ENCODE assay signal across 8 cellular contexts in the genomic region with DNA sequence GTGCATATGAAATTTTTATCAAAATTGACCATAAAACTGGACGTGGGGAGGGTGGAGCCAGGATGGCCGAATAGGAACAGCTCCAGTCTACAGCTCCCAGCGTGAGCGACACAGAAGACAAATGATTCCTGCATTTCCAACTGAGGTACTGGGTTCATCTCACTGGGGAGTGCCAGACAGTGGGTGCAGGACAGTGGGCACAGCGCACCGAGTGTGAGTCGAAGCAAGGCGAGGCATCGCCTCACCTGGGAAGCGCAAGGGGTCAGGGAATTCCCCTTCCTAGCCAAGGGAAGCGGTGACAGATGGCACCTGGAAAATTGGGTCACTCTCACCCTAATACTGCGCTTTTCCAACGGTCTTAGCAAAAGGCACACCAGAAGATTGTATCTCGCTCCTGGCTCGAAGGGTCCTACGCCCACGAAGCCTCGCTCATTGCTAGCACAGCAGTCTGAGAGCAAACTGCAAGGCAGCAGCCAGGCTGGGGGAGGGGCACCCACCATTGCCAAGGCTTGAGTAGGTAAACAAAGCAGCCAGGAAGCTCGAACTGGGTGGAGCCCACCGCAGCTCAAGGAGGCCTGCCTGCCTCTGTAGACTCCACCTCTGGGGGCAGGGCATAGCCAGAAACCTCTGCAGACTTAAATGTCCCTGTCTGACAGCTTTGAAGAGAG. TPM values are rescaled to one million over a fixed set of nuclear protein-coding genes. Genes with fewer than 3 reads are reported as not detected.
DNase-seq lines count a peak whose midpoint lies in the region; ATAC-seq and TF ChIP-seq lines count a peak whose summit lies in the region.
"Not testable (repeated sequence)": the region's sequence is repeated elsewhere in the genome, so short reads cannot be mapped to it uniquely, and the experiment has no call there.

No MANE protein-coding gene starts in this region.

- not testable (repeated sequence) for ATAC-seq in Panc1; stimulated activated memory B cell treated with anti-CD40 and anti-IgM and Interleukin-4, amounts not matched to agents 10 μg/mL and 1 μg/mL and 100 μg/mL, for 72 hours
- ATAC-seq in memory B cell (ENCODE audit: low read depth): peak; percentile 60

- DNase-seq in Calu3 (peak; percentile 81), amniotic epithelial cell (ENCODE audit: low read depth) (peak; percentile 17), glutamatergic neuron (peak; percentile 63), memory B cell (ENCODE audit: low spot score in 2 of 2) (peak; percentile 11 to 30)
- DNase-seq in Panc1 (ENCODE audit: low read depth, low spot score); smooth muscle cell (lab: John Stamatoyannopoulos, UW; ENCODE audit: unreplicated experiment): not testable (repeated sequence)
- peak; percentile 31 to 38 for DNase-seq in activated CD8-positive, alpha-beta memory T cell treated with anti-CD3 and anti-CD28 coated beads for 4 hours (ENCODE audit: low read depth in 2 of 2)

- H3K79me2 ChIP-seq in smooth muscle cell (ENCODE audit: low read depth): not testable (repeated sequence)

- not testable (repeated sequence) for H3K27me3 Mint-ChIP-seq in Calu3 (ENCODE audit: unreplicated experiment); glutamatergic neuron (ENCODE audit: unreplicated experiment); memory B cell; stimulated activated memory B cell treated with anti-CD40 and anti-IgM and Interleukin-4, amounts not matched to agents 10 μg/mL and 1 μg/mL and 100 μg/mL, for 72 hours

- not testable (repeated sequence) for H3K9me3 ChIP-seq in Panc1 (ENCODE audit: control insufficient read depth, insufficient read depth, low read depth, low read length); smooth muscle cell (replicated peaks; ENCODE audit: low read depth)

- peak overlapping the region; percentile 91 for H3K4me2 ChIP-seq in smooth muscle cell

- not testable (repeated sequence) for H3F3A ChIP-seq in smooth muscle cell (ENCODE audit: low read depth)

- H3K36me3 ChIP-seq in Panc1 (ENCODE audit: control insufficient read depth, insufficient read depth, low read length); smooth muscle cell (ENCODE audit: low read depth): not testable (repeated sequence)

- H2AFZ ChIP-seq in smooth muscle cell (ENCODE audit: low read depth): peak overlapping the region; percentile 87

- H3K27ac Mint-ChIP-seq in Calu3 (ENCODE audit: unreplicated experiment): not testable (repeated sequence)
- H3K27ac Mint-ChIP-seq in glutamatergic neuron (ENCODE audit: unreplicated experiment) (peak overlapping the region; percentile 91), memory B cell (peak overlapping the region; percentile 66)
- peak overlapping the region; percentile 13 for H3K27ac Mint-ChIP-seq in stimulated activated memory B cell treated with anti-CD40 and anti-IgM and Interleukin-4, amounts not matched to agents 10 μg/mL and 1 μg/mL and 100 μg/mL, for 72 hours

- H3K4me3 ChIP-seq in Panc1 (ENCODE audit: low read depth in 2 of 2, low read length in 2 of 2): peak overlapping the region; percentile 21 to 44
- peak overlapping the region; percentile 53 for H3K4me3 ChIP-seq in smooth muscle cell

- in situ Hi-C loops in Panc1 (cut with HindIII; ENCODE audit: low pct_unique_long_range_greater_than_20kb, low sequenced_read_pairs): not testable (repeated sequence)

- BruUV-seq in Calu3 (replicated peaks; lab: Mats Ljungman, UMichigan); Panc1 (replicated peaks; lab: Mats Ljungman, UMichigan): not testable (repeated sequence)

- not testable (repeated sequence) for H3K36me3 Mint-ChIP-seq in Calu3 (ENCODE audit: insufficient read depth, unreplicated experiment); glutamatergic neuron (ENCODE audit: unreplicated experiment)
- peaks cover 22% of the 10 kb centered on the region for H3K36me3 Mint-ChIP-seq in memory B cell
- peaks cover 44% of the 10 kb centered on the region for H3K36me3 Mint-ChIP-seq in stimulated activated memory B cell treated with anti-CD40 and anti-IgM and Interleukin-4, amounts not matched to agents 10 μg/mL and 1 μg/mL and 100 μg/mL, for 72 hours

- H3K4me3 Mint-ChIP-seq in Calu3 (ENCODE audit: low read depth, unreplicated experiment) (peak overlapping the region; percentile 73), glutamatergic neuron (ENCODE audit: unreplicated experiment) (peak overlapping the region; percentile 58), memory B cell (peak overlapping the region; percentile 64)
- H3K4me3 Mint-ChIP-seq in stimulated activated memory B cell treated with anti-CD40 and anti-IgM and Interleukin-4, amounts not matched to agents 10 μg/mL and 1 μg/mL and 100 μg/mL, for 72 hours: peak overlapping the region; percentile 67

- CTCF ChIA-PET in Calu3 (lab: Charles Lee): interaction anchor here (0.9 to 2.3 kb wide), 2 partner anchors 37 to 76 kb away, joined by 3 to 5 read pairs; a partner anchor contains a TSS
- CTCF ChIA-PET in Panc1 (lab: Charles Lee): not testable (repeated sequence)

- H3K9ac ChIP-seq in smooth muscle cell (ENCODE audit: low read depth): peak overlapping the region; percentile 56

- not testable (repeated sequence) for H3K27me3 ChIP-seq in Panc1 (ENCODE audit: control insufficient read depth, insufficient read depth, low read length); smooth muscle cell (ENCODE audit: low read depth)

- intact Hi-C loops in Calu3 (cut with micrococcal nuclease; ENCODE audit: unreplicated experiment); Panc1 (cut with micrococcal nuclease; ENCODE audit: unreplicated experiment): not testable (repeated sequence)

- not testable (repeated sequence) for H3K9me3 Mint-ChIP-seq in Calu3 (ENCODE audit: low read depth, unreplicated experiment); glutamatergic neuron (ENCODE audit: unreplicated experiment); memory B cell; stimulated activated memory B cell treated with anti-CD40 and anti-IgM and Interleukin-4, amounts not matched to agents 10 μg/mL and 1 μg/mL and 100 μg/mL, for 72 hours

- TF ChIP-seq CTCF in Calu3 (IDR thresholded peaks at IDR 0.05; ENCODE audit: unreplicated experiment); Panc1 (IDR thresholded peaks at IDR 0.05); glutamatergic neuron (IDR thresholded peaks at IDR 0.05; ENCODE audit: partially characterized antibody, unreplicated experiment); smooth muscle cell (IDR thresholded peaks at IDR 0.05; ENCODE audit: borderline replicate concordance, insufficient read depth, poor library complexity, severe bottlenecking): not testable (repeated sequence)

- 33% methylated on average over 20 of the region's 20 CpGs for WGBS in smooth muscle cell (ENCODE audit: low lambda C conversion rate)

- not testable (repeated sequence) for H3K4me1 Mint-ChIP-seq in Calu3 (ENCODE audit: low read depth, unreplicated experiment); glutamatergic neuron (ENCODE audit: low read depth, unreplicated experiment)
- peaks cover 30% of the 10 kb centered on the region for H3K4me1 Mint-ChIP-seq in memory B cell
- H3K4me1 Mint-ChIP-seq in stimulated activated memory B cell treated with anti-CD40 and anti-IgM and Interleukin-4, amounts not matched to agents 10 μg/mL and 1 μg/mL and 100 μg/mL, for 72 hours: peaks cover 38% of the 10 kb centered on the region

- not testable (repeated sequence) for H4K20me1 ChIP-seq in smooth muscle cell (ENCODE audit: low read depth)

- 0 out of 2 replicates have a peak overlapping the region, but pooled peaks have one; percentile 23 for H3K27ac ChIP-seq in Panc1 (ENCODE audit: low read length)
- H3K27ac ChIP-seq in smooth muscle cell (ENCODE audit: low read depth): peak overlapping the region; percentile 49

- H3K4me1 ChIP-seq in Panc1 (ENCODE audit: control insufficient read depth, insufficient read depth, low read length); smooth muscle cell (ENCODE audit: low read depth): not testable (repeated sequence)

- POLR2A ChIA-PET in Panc1 (lab: Charles Lee): not testable (repeated sequence)

RNA-seq across cellular contexts. Expression of a gene that starts 23.0 kb away (rescaled TPM):
- total RNA-seq in Calu3 (2022) (14.6 and 16.9 TPM in 2 replicates), Panc1 (2021; ENCODE audit: unreplicated experiment) (15.8 TPM), glutamatergic neuron (ENCODE audit: unreplicated experiment) (12.6 TPM), smooth muscle cell (29.3 and 33.5 TPM in 2 replicates)
- polyA plus RNA-seq in Panc1 (2012; ENCODE audit: insufficient read length): 11.2 TPM
- 27.0 and 29.5 TPM in 2 replicates for polyA plus RNA-seq in smooth muscle cell

RNA-seq across cellular contexts. Expression of a gene that starts 23.2 kb away (rescaled TPM):
- 22.9 and 26.1 TPM in 2 replicates for total RNA-seq in Calu3 (2022)
- 32.0 TPM for total RNA-seq in Panc1 (2021; ENCODE audit: unreplicated experiment)
- polyA plus RNA-seq in Panc1 (2012; ENCODE audit: insufficient read length): 13.6 TPM
- 40.5 TPM for total RNA-seq in glutamatergic neuron (ENCODE audit: unreplicated experiment)
- total RNA-seq in smooth muscle cell: 17.6 and 18.8 TPM in 2 replicates
- polyA plus RNA-seq in smooth muscle cell: 15.8 and 17.0 TPM in 2 replicates

RNA-seq across cellular contexts. Expression of a gene that starts 37.3 kb away (rescaled TPM):
- total RNA-seq in Calu3 (2022): 23.0 and 29.5 TPM in 2 replicates
- total RNA-seq in Panc1 (2021; ENCODE audit: unreplicated experiment): 0.59 TPM
- polyA plus RNA-seq in Panc1 (2012; ENCODE audit: insufficient read length): not detected
- total RNA-seq in glutamatergic neuron (ENCODE audit: unreplicated experiment): not detected
- total RNA-seq in smooth muscle cell: 3.8 and 5.1 TPM in 2 replicates
- polyA plus RNA-seq in smooth muscle cell: 8.8 and 10.9 TPM in 2 replicates
